25 cellular contexts compared by ENCODE assay signal in genomic region chr16:6926341-6926740, GRCh38.
"Had no signal": no experiment of that assay in that cellular context is flagged by ENCODE, and none has a peak within 500 bp of the region (broad histone marks: within the 10 kb centered on the region; RNA-seq: fewer than 3 reads in every experiment).

No MANE protein-coding gene starts in this region.

- H3K36me3 Mint-ChIP-seq: activated CD8-positive, alpha-beta memory T cell treated with anti-CD3 and anti-CD28 coated beads, Interleukin-2, amount 10 ng/mL, durations not matched to agents 7 days and 5 days; activated naive CD4-positive, alpha-beta T cell treated with anti-CD3 and anti-CD28 coated beads, Interleukin-2, amount 10 ng/mL, durations not matched to agents 7 days and 5 days; immature natural killer cell; naive thymus-derived CD8-positive, alpha-beta T cell had no signal

- H3K27me3 Mint-ChIP-seq: activated CD4-positive, alpha-beta T cell treated with anti-CD3 and anti-CD28 coated beads, Interleukin-2, amount 10 ng/mL, durations not matched to agents 7 days and 5 days; activated CD8-positive, alpha-beta memory T cell treated with anti-CD3 and anti-CD28 coated beads, Interleukin-2, amount 10 ng/mL, durations not matched to agents 7 days and 5 days; activated CD8-positive, alpha-beta T cell treated with anti-CD3 and anti-CD28 coated beads for 36 hours; activated naive CD4-positive, alpha-beta T cell treated with anti-CD3 and anti-CD28 coated beads, Interleukin-2, amount 10 ng/mL, durations not matched to agents 7 days and 5 days; activated naive CD8-positive, alpha-beta T cell treated with anti-CD3 and anti-CD28 coated beads, Interleukin-2, amount 50 U/mL, for 24 hours; dendritic cell treated with granulocyte-macrophage colony-stimulating factor and Interleukin-4, amounts not matched to agents 40 ng/mL and 50 ng/mL, for 4 days had no signal

- H3K27ac Mint-ChIP-seq: activated CD4-positive, alpha-beta T cell treated with anti-CD3 and anti-CD28 coated beads, Interleukin-2, amount 10 ng/mL, durations not matched to agents 7 days and 5 days; activated CD8-positive, alpha-beta memory T cell treated with anti-CD3 and anti-CD28 coated beads, Interleukin-2, amount 10 ng/mL, durations not matched to agents 7 days and 5 days; activated CD8-positive, alpha-beta T cell treated with anti-CD3 and anti-CD28 coated beads for 36 hours; activated naive CD4-positive, alpha-beta T cell treated with anti-CD3 and anti-CD28 coated beads, Interleukin-2, amount 10 ng/mL, durations not matched to agents 7 days and 5 days; activated naive CD8-positive, alpha-beta T cell treated with anti-CD3 and anti-CD28 coated beads, Interleukin-2, amount 50 U/mL, for 24 hours; dendritic cell treated with granulocyte-macrophage colony-stimulating factor and Interleukin-4, amounts not matched to agents 40 ng/mL and 50 ng/mL, for 4 days; immature natural killer cell; naive thymus-derived CD8-positive, alpha-beta T cell; T-helper 2 cell treated with Interferon-gamma antibody and Interleukin-4, amounts not matched to agents 5 μg/mL and 100 μg/mL, for 36 hours had no signal

- H3K4me1 ChIP-seq: left lung, pancreas, psoas muscle, right atrium auricular region, spleen had no signal

- H3K9me3 ChIP-seq: pancreas, psoas muscle had no signal

- H3K36me3 ChIP-seq: cardiac muscle cell, left lung, pancreas, right atrium auricular region, spleen, WERI-Rb-1 had no signal

- H3K27me3 ChIP-seq: cardiac muscle cell, left lung, pancreas, right atrium auricular region, spleen had no signal

- DNase-seq: activated CD4-positive, alpha-beta T cell treated with anti-CD3 and anti-CD28 coated beads, Interleukin-2, amount 10 ng/mL, durations not matched to agents 7 days and 5 days; activated CD4-positive, CD25-positive, alpha-beta regulatory T cell treated with anti-CD3 and anti-CD28 coated beads, Interleukin-2, amount 50 U/mL, for 72 hours; activated CD8-positive, alpha-beta memory T cell treated with anti-CD3 and anti-CD28 coated beads, Interleukin-2, amount 10 ng/mL, durations not matched to agents 7 days and 5 days; activated CD8-positive, alpha-beta T cell treated with anti-CD3 and anti-CD28 coated beads for 36 hours; activated effector memory CD4-positive, alpha-beta T cell treated with anti-CD3 and anti-CD28 coated beads, Interleukin-2, amount 50 U/mL, for 16 hours; activated naive CD4-positive, alpha-beta T cell treated with anti-CD3 and anti-CD28 coated beads, Interleukin-2, amount 10 ng/mL, durations not matched to agents 7 days and 5 days; activated naive CD8-positive, alpha-beta T cell treated with anti-CD3 and anti-CD28 coated beads, Interleukin-2, amount 50 U/mL, for 24 hours; activated T-cell treated with anti-CD3 and anti-CD28 coated beads for 4 hours; effector CD8-positive, alpha-beta T cell; foreskin melanocyte; immature natural killer cell; kidney glomerular epithelial cell; left lung; naive thymus-derived CD8-positive, alpha-beta T cell; pancreas; psoas muscle; spleen; stimulated activated CD4-positive, alpha-beta T cell treated with anti-CD3 and anti-CD28 coated beads, Interleukin-4, amount 100 ng/mL, for 1 hour; stimulated activated naive CD4-positive, alpha-beta T cell; WERI-Rb-1 had no signal

- H3K4me1 Mint-ChIP-seq: activated CD4-positive, alpha-beta T cell treated with anti-CD3 and anti-CD28 coated beads, Interleukin-2, amount 10 ng/mL, durations not matched to agents 7 days and 5 days; activated CD8-positive, alpha-beta memory T cell treated with anti-CD3 and anti-CD28 coated beads, Interleukin-2, amount 10 ng/mL, durations not matched to agents 7 days and 5 days; activated naive CD4-positive, alpha-beta T cell treated with anti-CD3 and anti-CD28 coated beads, Interleukin-2, amount 10 ng/mL, durations not matched to agents 7 days and 5 days; activated naive CD8-positive, alpha-beta T cell treated with anti-CD3 and anti-CD28 coated beads, Interleukin-2, amount 50 U/mL, for 24 hours; immature natural killer cell; naive thymus-derived CD8-positive, alpha-beta T cell had no signal

- H3K4me3 Mint-ChIP-seq: activated CD4-positive, alpha-beta T cell treated with anti-CD3 and anti-CD28 coated beads, Interleukin-2, amount 10 ng/mL, durations not matched to agents 7 days and 5 days; activated CD8-positive, alpha-beta memory T cell treated with anti-CD3 and anti-CD28 coated beads, Interleukin-2, amount 10 ng/mL, durations not matched to agents 7 days and 5 days; activated CD8-positive, alpha-beta T cell treated with anti-CD3 and anti-CD28 coated beads for 36 hours; activated naive CD4-positive, alpha-beta T cell treated with anti-CD3 and anti-CD28 coated beads, Interleukin-2, amount 10 ng/mL, durations not matched to agents 7 days and 5 days; activated naive CD8-positive, alpha-beta T cell treated with anti-CD3 and anti-CD28 coated beads, Interleukin-2, amount 50 U/mL, for 24 hours; dendritic cell treated with granulocyte-macrophage colony-stimulating factor and Interleukin-4, amounts not matched to agents 40 ng/mL and 50 ng/mL, for 4 days; immature natural killer cell; naive thymus-derived CD8-positive, alpha-beta T cell; T-helper 2 cell treated with Interferon-gamma antibody and Interleukin-4, amounts not matched to agents 5 μg/mL and 100 μg/mL, for 36 hours had no signal

- H3K4me3 ChIP-seq: cardiac muscle cell, left lung, lung, pancreas, psoas muscle, right atrium auricular region, spleen had no signal

- H3K27ac ChIP-seq: cardiac muscle cell, left lung, pancreas, psoas muscle, right atrium auricular region, spleen, WERI-Rb-1 had no signal
